Comparison of ENCODE assay signal across 19 cellular contexts in the genomic region with DNA sequence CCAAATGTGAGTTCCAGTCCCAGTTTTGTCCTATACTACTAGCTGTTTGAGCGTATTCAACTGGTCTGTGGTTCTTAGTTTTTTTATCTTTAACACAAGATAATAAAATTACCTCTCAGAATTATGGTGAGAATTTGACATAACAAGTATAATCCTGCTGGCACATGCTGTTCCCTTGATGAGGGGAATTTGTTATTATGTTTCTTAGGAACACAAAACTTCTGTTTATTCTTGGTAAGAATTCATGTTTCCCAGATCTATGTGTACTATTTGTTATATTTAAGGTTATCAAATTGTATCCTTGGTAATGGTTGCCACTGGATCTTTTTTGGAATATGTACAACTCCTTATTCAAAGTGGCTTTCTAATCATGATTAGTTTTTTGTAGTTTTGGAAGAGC.
DNase-seq lines count a peak whose midpoint lies in the region; ATAC-seq, FAIRE-seq and TF ChIP-seq lines count a peak whose summit lies in the region.
"Had no signal": no experiment of that assay in that cellular context is flagged by ENCODE, and none has a peak within 500 bp of the region (broad histone marks: within the 10 kb centered on the region; RNA-seq: fewer than 3 reads in every experiment).

No MANE protein-coding gene starts in this region.

- no peak overlapping the region for H3K27ac ChIP-seq in body of pancreas
- H3K27ac ChIP-seq in gastroesophageal sphincter: no peak overlapping the region
- H3K27ac ChIP-seq: C4-2B had no signal

- H3K9me3 Mint-ChIP-seq in activated CD4-positive, alpha-beta memory T cell treated with anti-CD3 and anti-CD28 coated beads, Interleukin-2, amount 10 ng/mL, durations not matched to agents 7 days and 5 days: peaks cover 3% of the 10 kb centered on the region
- peaks cover 2% of the 10 kb centered on the region for H3K9me3 Mint-ChIP-seq in activated naive CD4-positive, alpha-beta T cell treated with anti-CD3 and anti-CD28 coated beads for 36 hours
- H3K9me3 Mint-ChIP-seq: CD4-positive, alpha-beta T cell; HFFc6 had no signal

- no peaks in the 10 kb centered on the region for H3K4me1 Mint-ChIP-seq in activated CD4-positive, alpha-beta memory T cell treated with anti-CD3 and anti-CD28 coated beads, Interleukin-2, amount 10 ng/mL, durations not matched to agents 7 days and 5 days
- peaks cover 1% of the 10 kb centered on the region for H3K4me1 Mint-ChIP-seq in activated naive CD4-positive, alpha-beta T cell treated with anti-CD3 and anti-CD28 coated beads for 36 hours (ENCODE audit: low read depth)
- H3K4me1 Mint-ChIP-seq: GM23338 had no signal

- POLR2A ChIA-PET in activated CD4-positive, alpha-beta memory T cell treated with anti-CD3 and anti-CD28 coated beads, Interleukin-2, amount 10 ng/mL, durations not matched to agents 7 days and 5 days (lab: Charles Lee): no interaction called here

- no peak for DNase-seq in GM12892 (ENCODE audit: insufficient read length)
- no peak for DNase-seq in body of pancreas
- peak; percentile 16 for DNase-seq in fibroblast of pulmonary artery (ENCODE audit: low read depth)
- DNase-seq in activated CD4-positive, CD25-positive, alpha-beta regulatory T cell (lab: John Stamatoyannopoulos, UW): no peak
- no peak for DNase-seq in activated CD4-positive, alpha-beta memory T cell treated with anti-CD3 and anti-CD28 coated beads, Interleukin-2, amount 10 ng/mL, durations not matched to agents 7 days and 5 days
- DNase-seq in activated naive CD4-positive, alpha-beta T cell treated with anti-CD3 and anti-CD28 coated beads for 36 hours: no peak
- DNase-seq: AML-193; Caco-2; CD4-positive, alpha-beta T cell; H7; HFFc6 had no signal

- no peaks in the 10 kb centered on the region for H3K27me3 Mint-ChIP-seq in activated CD4-positive, alpha-beta memory T cell treated with anti-CD3 and anti-CD28 coated beads, Interleukin-2, amount 10 ng/mL, durations not matched to agents 7 days and 5 days
- no peaks in the 10 kb centered on the region for H3K27me3 Mint-ChIP-seq in activated naive CD4-positive, alpha-beta T cell treated with anti-CD3 and anti-CD28 coated beads for 36 hours (ENCODE audit: low read depth)
- H3K27me3 Mint-ChIP-seq: CD4-positive, alpha-beta T cell had no signal

- peaks cover 16% of the 10 kb centered on the region for H3K36me3 Mint-ChIP-seq in activated CD4-positive, alpha-beta memory T cell treated with anti-CD3 and anti-CD28 coated beads, Interleukin-2, amount 10 ng/mL, durations not matched to agents 7 days and 5 days (ENCODE audit: low read depth)
- H3K36me3 Mint-ChIP-seq in activated naive CD4-positive, alpha-beta T cell treated with anti-CD3 and anti-CD28 coated beads for 36 hours (ENCODE audit: low read depth): peaks cover 15% of the 10 kb centered on the region

- CTCF ChIA-PET in activated CD4-positive, alpha-beta memory T cell treated with anti-CD3 and anti-CD28 coated beads, Interleukin-2, amount 10 ng/mL, durations not matched to agents 7 days and 5 days (lab: Charles Lee): no interaction called here
- CTCF ChIA-PET in activated naive CD4-positive, alpha-beta T cell treated with anti-CD3 and anti-CD28 coated beads for 36 hours (lab: Charles Lee): no interaction called here

- FAIRE-seq in A204.1 (lab: Jason Lieb, UNC): peak; percentile 25
- peak; percentile 9 for FAIRE-seq in GM12892 (lab: Jason Lieb, UNC)
- FAIRE-seq: D721Med, GM12891, GM18507 had no signal

- H3K27me3 ChIP-seq in body of pancreas (no peaks in the 10 kb centered on the region), gastroesophageal sphincter (no peaks in the 10 kb centered on the region)

- no peak overlapping the region for H3K4me3 Mint-ChIP-seq in activated CD4-positive, alpha-beta memory T cell treated with anti-CD3 and anti-CD28 coated beads, Interleukin-2, amount 10 ng/mL, durations not matched to agents 7 days and 5 days
- H3K4me3 Mint-ChIP-seq in activated naive CD4-positive, alpha-beta T cell treated with anti-CD3 and anti-CD28 coated beads for 36 hours: no peak overlapping the region
- H3K4me3 Mint-ChIP-seq: CD4-positive, alpha-beta T cell; GM23338; HFFc6 had no signal

- no peak overlapping the region for H3K4me3 ChIP-seq in body of pancreas
- H3K4me3 ChIP-seq in fibroblast of pulmonary artery (replicated peaks; ENCODE audit: low read depth, low read length): no peak overlapping the region
- no peak overlapping the region for H3K4me3 ChIP-seq in gastroesophageal sphincter
- H3K4me3 ChIP-seq: GM23338 had no signal

- TF ChIP-seq EP300 in gastroesophageal sphincter (IDR thresholded peaks at IDR 0.05): no peak

- ATAC-seq in body of pancreas (peak; percentile 82), gastroesophageal sphincter (no peak)
- ATAC-seq: GM23338, HCT116 had no signal

- no peak for TF ChIP-seq CTCF in body of pancreas (IDR thresholded peaks at IDR 0.05)
- no peak for TF ChIP-seq CTCF in fibroblast of pulmonary artery (IDR thresholded peaks at IDR 0.05; ENCODE audit: low read length, missing control alignments)
- no peak for TF ChIP-seq CTCF in gastroesophageal sphincter (IDR thresholded peaks at IDR 0.05)

- H3K9me3 ChIP-seq in body of pancreas (no peaks in the 10 kb centered on the region), gastroesophageal sphincter (peaks cover 0 to 6% (median 0%) of the 10 kb centered on the region in 3 donors)
- H3K9me3 ChIP-seq: Caco-2 had no signal

- H3K27ac Mint-ChIP-seq in activated CD4-positive, alpha-beta memory T cell treated with anti-CD3 and anti-CD28 coated beads, Interleukin-2, amount 10 ng/mL, durations not matched to agents 7 days and 5 days: no peak overlapping the region
- H3K27ac Mint-ChIP-seq in activated naive CD4-positive, alpha-beta T cell treated with anti-CD3 and anti-CD28 coated beads for 36 hours: no peak overlapping the region
- H3K27ac Mint-ChIP-seq: CD4-positive, alpha-beta T cell; GM23338; HFFc6 had no signal

- WGBS in body of pancreas, 2 donors: 97% methylated on average over 1 of the region's 1 CpG
- WGBS in gastroesophageal sphincter (ENCODE audit: low coverage in 1 of 2), 2 donors: 68 to 73% methylated on average over 1 of the region's 1 CpG

- H3K4me1 ChIP-seq in body of pancreas: peaks cover 5% of the 10 kb centered on the region
- peaks cover 0 to 7% (median 0%) of the 10 kb centered on the region in 3 donors for H3K4me1 ChIP-seq in gastroesophageal sphincter

- intact Hi-C loops in body of pancreas (cut with DNase I): no loop called here
- intact Hi-C loops in activated naive CD4-positive, alpha-beta T cell treated with anti-CD3 and anti-CD28 coated beads for 36 hours (cut with micrococcal nuclease): no loop called here

- H3K36me3 ChIP-seq in body of pancreas (replicated peaks in 1 of 2; ENCODE audit: insufficient read depth in 1 of 2, low read depth in 2 of 2) (no peaks in the 10 kb centered on the region), gastroesophageal sphincter (peaks cover 0 to 4% of the 10 kb centered on the region in 2 donors)

- no peak for TF ChIP-seq POLR2A in GM12892 (IDR thresholded peaks at IDR 0.05; ENCODE audit: low read depth, low read length)
- no peak for TF ChIP-seq POLR2A in body of pancreas (IDR thresholded peaks at IDR 0.05)
- TF ChIP-seq POLR2A in gastroesophageal sphincter (IDR thresholded peaks at IDR 0.05): no peak
